Comparison of ENCODE assay signal across 20 cellular contexts in genomic region chr4:5424211-5424610, GRCh38.
DNase-seq lines count a peak whose midpoint lies in the region; ATAC-seq and TF ChIP-seq lines count a peak whose summit lies in the region.
"Had no signal": no experiment of that assay in that cellular context is flagged by ENCODE, and none has a peak within 500 bp of the region (broad histone marks: within the 10 kb centered on the region; RNA-seq: fewer than 3 reads in every experiment).

No MANE protein-coding gene starts in this region.

- no peak overlapping the region for H2BK15ac ChIP-seq in H9 (ENCODE audit: low read depth, low read length)

- H4K20me1 ChIP-seq in H9 (ENCODE audit: control insufficient read depth, insufficient read depth, insufficient read length) = no peaks in the 10 kb centered on the region
- H4K20me1 ChIP-seq: BLaER1 treated with 17β-estradiol and CSF1 and Interleukin-3, amounts not matched to agents 10 nM and 100 nM had no signal

- H2AK5ac ChIP-seq in H9 (ENCODE audit: insufficient read length, low read length) = no peak overlapping the region

- no peak overlapping the region for H3T11ph ChIP-seq in H9 (ENCODE audit: low read length)

- no peaks in the 10 kb centered on the region for H3K79me2 ChIP-seq in H9 (ENCODE audit: insufficient read depth, low read length)

- H3K23ac ChIP-seq in H9 (ENCODE audit: insufficient read length, low read depth, low read length) = no peak overlapping the region

- H3K36me3 ChIP-seq in naive thymus-derived CD4-positive, alpha-beta T cell (ENCODE audit: control insufficient read depth in 2 of 3, insufficient read depth in 3 of 3, low read length in 3 of 3) = no peaks in the 10 kb centered on the region

- no peaks in the 10 kb centered on the region for H3K27me3 ChIP-seq in H9 (ENCODE audit: insufficient read depth, low read length)
- no peaks in the 10 kb centered on the region for H3K27me3 ChIP-seq in naive thymus-derived CD4-positive, alpha-beta T cell (ENCODE audit: control insufficient read depth in 2 of 2, insufficient read depth in 2 of 2, low read length in 2 of 2)
- H3K27me3 ChIP-seq: BLaER1 treated with 17β-estradiol and CSF1 and Interleukin-3, amounts not matched to agents 10 nM and 100 nM had no signal

- H4K8ac ChIP-seq in H9 (replicated peaks; ENCODE audit: insufficient read length, low read depth, low read length) = no peak overlapping the region

- POLR2A ChIA-PET in naive thymus-derived CD4-positive, alpha-beta T cell (lab: Charles Lee) = no interaction called here

- H3K4me3 Mint-ChIP-seq in H9 = no peak overlapping the region
- no peak overlapping the region for H3K4me3 Mint-ChIP-seq in naive thymus-derived CD4-positive, alpha-beta T cell
- no peak overlapping the region for H3K4me3 Mint-ChIP-seq in osteocyte (ENCODE audit: unreplicated experiment)
- H3K4me3 Mint-ChIP-seq in type B pancreatic cell = no peak overlapping the region
- H3K4me3 Mint-ChIP-seq: B cell; CD4-positive, alpha-beta T cell; CD8-positive, alpha-beta T cell had no signal

- ATAC-seq in naive thymus-derived CD4-positive, alpha-beta T cell = peak; percentile 12
- no peak for ATAC-seq in GM18505 (IDR thresholded peaks at IDR 0.05; ENCODE audit: unreplicated experiment)
- ATAC-seq: A549; CD8-positive, alpha-beta T cell; GM12878 had no signal

- H2BK20ac ChIP-seq in H9 (ENCODE audit: low read depth, low read length, poor library complexity, severe bottlenecking) = no peak overlapping the region

- no peaks in the 10 kb centered on the region for H3K9me3 ChIP-seq in H9 (ENCODE audit: control insufficient read depth, low read depth, low read length)
- H3K9me3 ChIP-seq in naive thymus-derived CD4-positive, alpha-beta T cell (ENCODE audit: control insufficient read depth in 2 of 3, low read length in 3 of 3) = no peaks in the 10 kb centered on the region
- H3K9me3 ChIP-seq: A549, Caco-2 had no signal

- H4K5ac ChIP-seq in H9 (ENCODE audit: insufficient read length, low read depth, low read length) = no peak overlapping the region

- no peak overlapping the region for H2BK120ac ChIP-seq in H9 (ENCODE audit: low read depth, low read length, poor library complexity, severe bottlenecking)

- H3K27ac ChIP-seq in H9 (ENCODE audit: insufficient read length, low read depth, low read length) = no peak overlapping the region
- no peak overlapping the region for H3K27ac ChIP-seq in naive thymus-derived CD4-positive, alpha-beta T cell (ENCODE audit: low read depth, low read length)
- H3K27ac ChIP-seq: 22Rv1; A549; BLaER1 treated with 17β-estradiol and CSF1 and Interleukin-3, amounts not matched to agents 10 nM and 100 nM; C4-2B had no signal

- no peak for TF ChIP-seq CTCF in H9 (conservative IDR thresholded peaks at IDR 0.05)
- no peak for TF ChIP-seq CTCF in osteocyte (IDR thresholded peaks at IDR 0.05)
- no peak for TF ChIP-seq CTCF in type B pancreatic cell (conservative IDR thresholded peaks at IDR 0.05)

- no peak overlapping the region; a peak in 1 of 7 replicates for H3K27ac Mint-ChIP-seq in H9
- H3K27ac Mint-ChIP-seq in naive thymus-derived CD4-positive, alpha-beta T cell = no peak overlapping the region
- H3K27ac Mint-ChIP-seq in osteocyte (ENCODE audit: unreplicated experiment) = no peak overlapping the region
- H3K27ac Mint-ChIP-seq in type B pancreatic cell = no peak overlapping the region
- H3K27ac Mint-ChIP-seq: B cell; CD4-positive, alpha-beta T cell; CD8-positive, alpha-beta T cell had no signal

- H3K36me3 Mint-ChIP-seq in H9 (ENCODE audit: insufficient read depth in 1 of 3, low read depth in 3 of 3) (peaks cover 0 to 3% (median 0%) of the 10 kb centered on the region in 3 experiments; a peak in 2 of 7 replicates), osteocyte (ENCODE audit: unreplicated experiment) (peaks cover 21% of the 10 kb centered on the region), type B pancreatic cell (no peaks in the 10 kb centered on the region)
- no peaks in the 10 kb centered on the region for H3K36me3 Mint-ChIP-seq in naive thymus-derived CD4-positive, alpha-beta T cell
- H3K36me3 Mint-ChIP-seq: CD8-positive, alpha-beta T cell had no signal

- peak overlapping the region; percentile 57; the same call in 1 of the 2 replicates for H3K14ac ChIP-seq in H9 (ENCODE audit: insufficient read depth, low read length)

- H2BK12ac ChIP-seq in H9 (ENCODE audit: insufficient read length, low read depth, low read length) = no peak overlapping the region

- H3K9me3 Mint-ChIP-seq in H9 (peaks cover 4 to 10% of the 10 kb centered on the region in 2 experiments; a peak in 3 of 5 replicates), osteocyte (ENCODE audit: unreplicated experiment) (peaks cover 7% of the 10 kb centered on the region), type B pancreatic cell (no peaks in the 10 kb centered on the region)
- peaks cover 0 to 8% (median under 1%) of the 10 kb centered on the region in 11 donors for H3K9me3 Mint-ChIP-seq in naive thymus-derived CD4-positive, alpha-beta T cell
- H3K9me3 Mint-ChIP-seq: CD4-positive, alpha-beta T cell; CD8-positive, alpha-beta T cell had no signal

- CTCF ChIA-PET in naive thymus-derived CD4-positive, alpha-beta T cell (lab: Charles Lee) = no interaction called here

- no peaks in the 10 kb centered on the region for H3K4me1 ChIP-seq in H9 (ENCODE audit: insufficient read depth, low read length)
- H3K4me1 ChIP-seq in naive thymus-derived CD4-positive, alpha-beta T cell (ENCODE audit: control insufficient read depth in 2 of 2, insufficient read depth in 2 of 2, low read length in 2 of 2) = no peaks in the 10 kb centered on the region
- H3K4me1 ChIP-seq: A549; BLaER1 treated with 17β-estradiol and CSF1 and Interleukin-3, amounts not matched to agents 10 nM and 100 nM; Caco-2 had no signal

- H3K56ac ChIP-seq in H9 (ENCODE audit: insufficient read length, low read depth, low read length) = no peak overlapping the region

- no peaks in the 10 kb centered on the region for H3K79me1 ChIP-seq in H9 (ENCODE audit: insufficient read depth, low read depth, low read length, poor library complexity, severe bottlenecking)

- H4K91ac ChIP-seq in H9 (ENCODE audit: insufficient read length, low read depth, low read length) = no peak overlapping the region

- intact Hi-C loops in naive thymus-derived CD4-positive, alpha-beta T cell (cut with micrococcal nuclease) = no loop called here

- no peak overlapping the region for H3K4me2 ChIP-seq in H9 (ENCODE audit: insufficient read depth, insufficient read length, low read length)
- H3K4me2 ChIP-seq: A549; BLaER1 treated with 17β-estradiol and CSF1 and Interleukin-3, amounts not matched to agents 10 nM and 100 nM had no signal

- no peak overlapping the region for H3K4me3 ChIP-seq in naive thymus-derived CD4-positive, alpha-beta T cell (ENCODE audit: low read length)
- H3K4me3 ChIP-seq: A549; BLaER1 treated with 17β-estradiol and CSF1 and Interleukin-3, amounts not matched to agents 10 nM and 100 nM; GM12878 had no signal

- H3K18ac ChIP-seq in H9 (ENCODE audit: insufficient read length, low read depth, low read length) = no peak overlapping the region

- no peak overlapping the region; the same call in 1 of the 2 replicates for H3K4ac ChIP-seq in H9 (ENCODE audit: low read depth, low read length)

- WGBS in H9 (ENCODE audit: extremely low coverage, insufficient read length, low lambda C conversion rate) = no CpG with 5 or more reads among the region's 3 CpGs

- H3K27me3 Mint-ChIP-seq in H9 (ENCODE audit: low read depth) (peaks cover 14% of the 10 kb centered on the region), osteocyte (ENCODE audit: unreplicated experiment) (no peaks in the 10 kb centered on the region), type B pancreatic cell (peaks cover 21% of the 10 kb centered on the region)
- H3K27me3 Mint-ChIP-seq in naive thymus-derived CD4-positive, alpha-beta T cell = peaks cover 0 to 22% (median 5%) of the 10 kb centered on the region in 5 donors
- H3K27me3 Mint-ChIP-seq: B cell; CD4-positive, alpha-beta T cell had no signal

- no peak overlapping the region for H2AFZ ChIP-seq in H9 (ENCODE audit: low read length)

- no peak overlapping the region for H2BK5ac ChIP-seq in H9 (ENCODE audit: insufficient read length, low read length)

- TF ChIP-seq POLR2A in GM18505 (IDR thresholded peaks at IDR 0.05; ENCODE audit: borderline replicate concordance, extremely low read depth, insufficient read depth, insufficient read length) = no peak

- H3K23me2 ChIP-seq in H9 (ENCODE audit: insufficient read length, low read depth, low read length, poor library complexity, severe bottlenecking) = no peaks in the 10 kb centered on the region

- H3K4me1 Mint-ChIP-seq in H9 = no peaks in the 10 kb centered on the region; a peak in 1 of 4 replicates
- no peaks in the 10 kb centered on the region for H3K4me1 Mint-ChIP-seq in naive thymus-derived CD4-positive, alpha-beta T cell
- peaks cover 17% of the 10 kb centered on the region for H3K4me1 Mint-ChIP-seq in osteocyte (ENCODE audit: unreplicated experiment)
- H3K4me1 Mint-ChIP-seq in type B pancreatic cell (ENCODE audit: unreplicated experiment) = no peaks in the 10 kb centered on the region
- H3K4me1 Mint-ChIP-seq: B cell had no signal

- H3K9ac ChIP-seq in H9 (ENCODE audit: extremely low read depth, insufficient read length, low read length) = no peak overlapping the region
- H3K9ac ChIP-seq: BLaER1 treated with 17β-estradiol and CSF1 and Interleukin-3, amounts not matched to agents 10 nM and 100 nM had no signal

- DNase-seq in H9 = no peak
- no peak for DNase-seq in naive thymus-derived CD4-positive, alpha-beta T cell
- peak; percentile 63 for DNase-seq in osteocyte (ENCODE audit: extremely low spot score, unreplicated experiment)
- DNase-seq in type B pancreatic cell (ENCODE audit: extremely low spot score, unreplicated experiment) = no peak
- DNase-seq in H4 (ENCODE audit: low spot score) = no peak
- DNase-seq: AML-193; Caco-2; Calu3; CD4-positive, alpha-beta T cell; CD8-positive, alpha-beta T cell; DND-41; EL; GDM1 had no signal
